8 cellular contexts compared by ENCODE assay signal in genomic region chr3:49839193-49839809, GRCh38. TPM values are rescaled to one million over a fixed set of nuclear protein-coding genes. Genes with fewer than 3 reads are reported as not detected.
A peak's percentile ranks its signal among the peaks of the same experiment; 100 is the strongest.
DNase-seq lines count a peak whose midpoint lies in the region; TF ChIP-seq lines count a peak whose summit lies in the region.

No MANE protein-coding gene starts in this region.

- peak; percentile 92 for TF ChIP-seq CTCF in neural cell (IDR thresholded peaks at IDR 0.05; ENCODE audit: poor library complexity, severe bottlenecking)

- no peaks in the 10 kb centered on the region for H3K9me2 ChIP-seq in neural cell (ENCODE audit: insufficient read depth, low read length)

- no peaks in the 10 kb centered on the region for H3F3A ChIP-seq in neural cell (ENCODE audit: insufficient read depth, low read length, poor library complexity, severe bottlenecking)

- peak; percentile 26 for DNase-seq in COR-L47 (lab: John Stamatoyannopoulos, UW)
- DNase-seq in HUDEP-2 (lab: John Stamatoyannopoulos, UW; ENCODE audit: unreplicated experiment in 76 of 76): peak in 67 of 76 experiments; percentile 5 to 79 (median 52)
- DNase-seq in RPMI7951 (ENCODE audit: low read depth): peak; percentile 69
- DNase-seq in activated T-cell treated with anti-CD3 and anti-CD28 coated beads, Interleukin-2, amount 50 U/mL, for 48 hours: peak; percentile 83
- peak; percentile 70 for DNase-seq in fibroblast of gingiva (ENCODE audit: low read depth)
- DNase-seq in stimulated activated naive CD4-positive, alpha-beta T cell treated with Interleukin-2 at 50 U/mL for 16 hours (lab: John Stamatoyannopoulos, UW): peak; percentile 73
- DNase-seq in OCI-M2 (lab: John Stamatoyannopoulos, UW; ENCODE audit: unreplicated experiment): no peak

- H4K20me1 ChIP-seq in neural cell (ENCODE audit: insufficient read depth): no peaks in the 10 kb centered on the region

- H3K9ac ChIP-seq in neural cell (ENCODE audit: low read length): no peak overlapping the region

- no peak overlapping the region for H2AFZ ChIP-seq in neural cell (ENCODE audit: low read depth, low read length)

- H3K36me3 ChIP-seq in neural cell (ENCODE audit: insufficient read depth, low read length): no peaks in the 10 kb centered on the region

- no peaks in the 10 kb centered on the region for H3K9me3 ChIP-seq in neural cell (ENCODE audit: low read length)

- H3K79me2 ChIP-seq in neural cell (replicated peaks; ENCODE audit: insufficient read depth, low read length): no peaks in the 10 kb centered on the region

- no peaks in the 10 kb centered on the region for H3K27me3 ChIP-seq in neural cell (ENCODE audit: insufficient read depth, low read depth, low read length)

- H3K4me3 ChIP-seq in neural cell (ENCODE audit: low read length): no peak overlapping the region

- H3K27ac ChIP-seq in neural cell (ENCODE audit: low read length): no peak overlapping the region

- H3K4me2 ChIP-seq in neural cell (ENCODE audit: low read length): no peak overlapping the region

- TF ChIP-seq EP300 in neural cell (conservative IDR thresholded peaks at IDR 0.05; ENCODE audit: poor library complexity, severe bottlenecking): no peak

- peak; percentile 86 for TF ChIP-seq RAD21 in neural cell (conservative IDR thresholded peaks at IDR 0.05)

TF ChIP-seq in neural cell, 6 proteins besides CTCF, POLR2A, EP300 and RAD21:
- TF ChIP-seq POLR2AphosphoS5 (IDR thresholded peaks at IDR 0.05) (no peak), MXI1 (conservative IDR thresholded peaks at IDR 0.05; ENCODE audit: poor library complexity, severe bottlenecking) (peak; percentile 47), TAF1 (IDR thresholded peaks at IDR 0.05; ENCODE audit: low read depth) (no peak), SMC3 (conservative IDR thresholded peaks at IDR 0.05; ENCODE audit: poor library complexity) (peak; percentile 93), REST (IDR thresholded peaks at IDR 0.05; ENCODE audit: borderline replicate concordance) (no peak), EZH2 (IDR thresholded peaks at IDR 0.05; ENCODE audit: borderline replicate concordance, insufficient read depth, low read length, poor library complexity, severe bottlenecking) (no peak)

RNA-seq across cellular contexts. Expression of gene TRAIP, which starts 17.1 kb away (rescaled TPM):
- total RNA-seq in RPMI7951 (2014; rRNA removed; shearing (Covaris generic)): 13.5 and 15.0 TPM in 2 replicates
- 7.5 and 7.6 TPM in 2 replicates for polyA plus RNA-seq in neural cell
- polyA minus RNA-seq in neural cell: 2.7 and 3.7 TPM in 2 replicates

RNA-seq across cellular contexts. Expression of gene UBA7, which starts 25.5 kb away (rescaled TPM):
- total RNA-seq in RPMI7951 (2014; rRNA removed; shearing (Covaris generic)): 22.3 and 27.2 TPM in 2 replicates
- polyA plus RNA-seq in neural cell: 2.9 and 4.0 TPM in 2 replicates
- polyA minus RNA-seq in neural cell: 2.0 and 2.2 TPM in 2 replicates

RNA-seq across cellular contexts. Expression of gene CAMKV, which starts 30.4 kb away (rescaled TPM):
- total RNA-seq in RPMI7951 (2014; rRNA removed; shearing (Covaris generic)): not detected in 2 replicates
- polyA plus RNA-seq in neural cell: 293 and 316 TPM in 2 replicates
- polyA minus RNA-seq in neural cell: 148 and 151 TPM in 2 replicates

RNA-seq across cellular contexts. Expression of gene INKA1, which starts 36.2 kb away (rescaled TPM):
- 4.1 and 6.6 TPM in 2 replicates for total RNA-seq in RPMI7951 (2014; rRNA removed; shearing (Covaris generic))
- polyA plus RNA-seq in neural cell: 1.4 and 1.7 TPM in 2 replicates
- 2.0 and 2.9 TPM in 2 replicates for polyA minus RNA-seq in neural cell

RNA-seq across cellular contexts. Expression of gene CDHR4, which starts 39.6 kb away (rescaled TPM):
- total RNA-seq in RPMI7951 (2014; rRNA removed; shearing (Covaris generic)): not detected in 2 replicates
- polyA plus RNA-seq in neural cell: not detected in 2 replicates
- not detected in 2 replicates for polyA minus RNA-seq in neural cell
